21 cellular contexts compared by ENCODE assay signal in the genomic region with DNA sequence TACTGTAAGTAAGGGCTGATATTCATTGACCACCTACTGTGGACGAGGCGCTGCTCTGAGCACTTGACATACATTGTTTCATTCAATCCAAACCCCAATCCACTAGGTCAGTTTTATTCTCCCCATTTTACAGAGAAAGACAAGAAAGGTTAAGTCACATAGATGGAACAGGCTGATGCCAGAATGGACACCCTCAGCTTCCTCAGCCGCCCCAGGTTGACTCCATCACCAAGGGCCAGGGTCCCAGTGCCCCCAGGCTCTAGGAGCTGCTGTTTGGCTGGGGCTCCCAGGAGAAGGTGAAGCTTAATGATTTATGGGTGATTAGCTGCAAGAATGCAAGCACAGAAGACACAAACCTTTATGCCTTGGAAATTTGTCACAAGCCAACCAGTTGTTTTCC. TPM values are rescaled to one million over a fixed set of nuclear protein-coding genes. Genes with fewer than 3 reads are reported as not detected.
DNase-seq lines count a peak whose midpoint lies in the region; ATAC-seq, FAIRE-seq and TF ChIP-seq lines count a peak whose summit lies in the region.
"Had no signal": no experiment of that assay in that cellular context is flagged by ENCODE, and none has a peak within 500 bp of the region (broad histone marks: within the 10 kb centered on the region; RNA-seq: fewer than 3 reads in every experiment).

No MANE protein-coding gene starts in this region.

- H4K20me1 ChIP-seq in Karpas-422 (ENCODE audit: insufficient read depth, low read depth, low read length) (no peaks in the 10 kb centered on the region), K562 (replicated peaks; ENCODE audit: control insufficient read depth, insufficient read depth, low read length) (no peaks in the 10 kb centered on the region)

- H3K4me3 ChIP-seq in Karpas-422 (ENCODE audit: low read length) = no peak overlapping the region
- H3K4me3 ChIP-seq in K562 = no peak overlapping the region
- H3K4me3 ChIP-seq in spleen = no peak overlapping the region
- H3K4me3 ChIP-seq: GM23338 had no signal

- peaks cover 0 to 9% (median 0%) of the 10 kb centered on the region in 7 donors for H3K9me3 Mint-ChIP-seq in CD14-positive monocyte
- no peaks in the 10 kb centered on the region for H3K9me3 Mint-ChIP-seq in activated CD4-positive, alpha-beta memory T cell treated with anti-CD3 and anti-CD28 coated beads for 36 hours
- H3K9me3 Mint-ChIP-seq: CD4-positive, alpha-beta T cell; GM23338 had no signal

- H3K9me2 ChIP-seq in Karpas-422 (replicated peaks; ENCODE audit: insufficient read depth, low read length) = no peaks in the 10 kb centered on the region

- no peaks in the 10 kb centered on the region for H3K79me2 ChIP-seq in Karpas-422 (ENCODE audit: low read length)
- H3K79me2 ChIP-seq in K562 (ENCODE audit: control insufficient read depth, insufficient read depth, low read length) = no peaks in the 10 kb centered on the region

- CTCF ChIA-PET in K562 (lab: Yijun Ruan, JAX; ENCODE audit: low intra/inter-chr PET ratio) = no interaction called here
- CTCF ChIA-PET in activated CD4-positive, alpha-beta memory T cell treated with anti-CD3 and anti-CD28 coated beads for 36 hours (lab: Charles Lee) = interaction anchor here (1.3 to 6.4 kb wide), 2 partner anchors 17 to 90 kb away, joined by 6 to 95 read pairs; no protein-coding TSS in a partner anchor

- ATAC-seq in K562 = no peak
- ATAC-seq: GM23338 had no signal

- TF ChIP-seq EP300 in K562 (IDR thresholded peaks at IDR 0.05; ENCODE audit: low read length) = no peak

- TF ChIP-seq POLR2A in K562 (conservative IDR thresholded peaks at IDR 0.05) = no peak
- no peak for TF ChIP-seq POLR2A in spleen (IDR thresholded peaks at IDR 0.05)

- H3K4me1 ChIP-seq in Karpas-422 (ENCODE audit: low read length) (peaks cover 100% of the 10 kb centered on the region), K562 (replicated peaks in 1 of 2; ENCODE audit: control insufficient read depth in 2 of 2, insufficient read depth in 2 of 2, low read length in 2 of 2) (peaks cover 11 to 25% of the 10 kb centered on the region in 2 experiments; a peak in 4 of 5 replicates), spleen (peaks cover 5 to 38% (median 15%) of the 10 kb centered on the region in 6 donors)

- in situ Hi-C loops in K562 (cut with MboI) = no loop called here

- TF ChIP-seq CTCF in CD14-positive monocyte (IDR thresholded peaks at IDR 0.05) (no peak), K562 (IDR thresholded peaks at IDR 0.05 in 2 of 3, conservative IDR thresholded peaks at IDR 0.05 in 1 of 3; ENCODE audit: insufficient read depth in 2 of 3, low read depth in 1 of 3, low read length in 3 of 3) (no peak), spleen (IDR thresholded peaks at IDR 0.05 in 8 of 11, conservative IDR thresholded peaks at IDR 0.05 in 3 of 11) (no peak)

- no peak for TF ChIP-seq RAD21 in K562 (CRISPR knock-in tag; conservative IDR thresholded peaks at IDR 0.05 in 1 of 2, IDR thresholded peaks at IDR 0.05 in 1 of 2)

- H3K27me3 ChIP-seq in Karpas-422 (ENCODE audit: low read length) (no peaks in the 10 kb centered on the region), K562 (ENCODE audit: control insufficient read depth in 2 of 2, insufficient read depth in 2 of 2, low read length in 2 of 2) (peaks cover 4 to 18% of the 10 kb centered on the region in 2 experiments; a peak in 3 of 5 replicates), spleen (replicated peaks in 1 of 7) (peaks cover 0 to 56% (median 6%) of the 10 kb centered on the region in 7 donors)
- H3K27me3 ChIP-seq: BE2C had no signal

- H2AFZ ChIP-seq in Karpas-422 (ENCODE audit: low read length) (no peak overlapping the region), K562 (ENCODE audit: low read depth, low read length) (no peak overlapping the region)
- H2AFZ ChIP-seq: GM23338 had no signal

- peak overlapping the region in 1 of 2 donors; percentile 21 for H3K4me3 Mint-ChIP-seq in CD14-positive monocyte
- no peak overlapping the region for H3K4me3 Mint-ChIP-seq in activated CD4-positive, alpha-beta memory T cell treated with anti-CD3 and anti-CD28 coated beads for 36 hours
- H3K4me3 Mint-ChIP-seq: CD4-positive, alpha-beta T cell; GM23338 had no signal

- no peak for FAIRE-seq in K562 (lab: Jason Lieb, UNC)
- FAIRE-seq: A204.1, GM12892, GM18507, H54 had no signal

- H3K9me3 ChIP-seq in Karpas-422 (ENCODE audit: low read length) (no peaks in the 10 kb centered on the region), K562 (replicated peaks; ENCODE audit: control insufficient read depth, insufficient read depth, low read depth, low read length) (no peaks in the 10 kb centered on the region), spleen (no peaks in the 10 kb centered on the region)
- H3K9me3 ChIP-seq: BE2C had no signal

- H3K36me3 ChIP-seq in Karpas-422 (ENCODE audit: insufficient read depth, low read length) (no peaks in the 10 kb centered on the region), K562 (ENCODE audit: control insufficient read depth, insufficient read depth, low read length) (no peaks in the 10 kb centered on the region), spleen (no peaks in the 10 kb centered on the region)
- H3K36me3 ChIP-seq: BE2C had no signal

- 25% methylated on average over 3 of the region's 3 CpGs for WGBS in K562 (ENCODE audit: insufficient coverage, low coverage, missing lambda C conversion rate)
- 83 to 98% (median 91%) methylated on average over 3 of the region's 3 CpGs for WGBS in spleen, 5 donors

- H3K36me3 Mint-ChIP-seq in CD14-positive monocyte = peaks cover 0 to 2% of the 10 kb centered on the region in 2 donors
- no peaks in the 10 kb centered on the region for H3K36me3 Mint-ChIP-seq in activated CD4-positive, alpha-beta memory T cell treated with anti-CD3 and anti-CD28 coated beads for 36 hours

- DNase-seq in CD14-positive monocyte (ENCODE audit: low spot score) = peak; percentile 16
- DNase-seq in Karpas-422 = peak; percentile 43
- DNase-seq in K562 (ENCODE audit: extremely low read depth in 1 of 4, low spot score in 3 of 4) = no peak
- peak; percentile 27 for DNase-seq in spleen
- DNase-seq in activated CD4-positive, alpha-beta memory T cell treated with anti-CD3 and anti-CD28 coated beads for 36 hours = no peak
- no peak for DNase-seq in activated CD4-positive, CD25-positive, alpha-beta regulatory T cell treated with anti-CD3 and anti-CD28 coated beads, Interleukin-2, amount 50 U/mL, for 72 hours
- no peak for DNase-seq in effector CD8-positive, alpha-beta T cell (lab: John Stamatoyannopoulos, UW)
- DNase-seq: ACHN; C1 segment of cervical spinal cord; CD4-positive, alpha-beta T cell; DMS153; DMS79; GDM1; HCEC 1CT had no signal

- H3K9ac ChIP-seq in Karpas-422 (ENCODE audit: low read length) (peak overlapping the region; percentile 72; the same call in 1 of the 2 replicates), K562 (ENCODE audit: insufficient read depth in 1 of 2, low read depth in 2 of 2, low read length in 2 of 2) (no peak overlapping the region)

- no TSS peak for BruUV-seq in K562 (replicated peaks; lab: Mats Ljungman, UMichigan)

- no peak overlapping the region for H3K27ac Mint-ChIP-seq in CD14-positive monocyte
- no peak overlapping the region for H3K27ac Mint-ChIP-seq in activated CD4-positive, alpha-beta memory T cell treated with anti-CD3 and anti-CD28 coated beads for 36 hours
- H3K27ac Mint-ChIP-seq: CD4-positive, alpha-beta T cell; GM23338 had no signal

- H3K4me2 ChIP-seq in Karpas-422 (ENCODE audit: low read depth, low read length, poor library complexity, severe bottlenecking) = peak overlapping the region; percentile 62
- H3K4me2 ChIP-seq in K562 (ENCODE audit: insufficient read depth, low read length) = no peak overlapping the region
- H3K4me2 ChIP-seq: GM23338 had no signal

- H3K9me1 ChIP-seq in K562 (ENCODE audit: control insufficient read depth, insufficient read depth, low read length) = no peaks in the 10 kb centered on the region

- intact Hi-C loops in CD14-positive monocyte (cut with micrococcal nuclease) (no loop called here), K562 (cut with micrococcal nuclease) (loop anchor here (5.0 kb wide), 2 partner anchors 83 to 173 kb away; no protein-coding TSS in a partner anchor), spleen (cut with DNase I; ENCODE audit: low total_unique reads) (no loop called here)
- intact Hi-C loops in activated CD4-positive, alpha-beta memory T cell treated with anti-CD3 and anti-CD28 coated beads for 36 hours (cut with micrococcal nuclease) = loop anchor here (1.0 to 5.0 kb wide), 3 partner anchors 11 to 83 kb away; a partner anchor contains a TSS

- peaks cover 77 to 86% (median 79%) of the 10 kb centered on the region in 3 donors for H3K27me3 Mint-ChIP-seq in CD14-positive monocyte (ENCODE audit: low read depth in 3 of 3)
- peaks cover 19% of the 10 kb centered on the region for H3K27me3 Mint-ChIP-seq in activated CD4-positive, alpha-beta memory T cell treated with anti-CD3 and anti-CD28 coated beads for 36 hours

- POLR2A ChIA-PET in K562 (lab: Yijun Ruan, JAX) = interaction anchor here (0.8 to 1.8 kb wide), 4 partner anchors 8 to 45 kb away, joined by 3 to 4 read pairs (median 3); no protein-coding TSS in a partner anchor
- POLR2A ChIA-PET in activated CD4-positive, alpha-beta memory T cell treated with anti-CD3 and anti-CD28 coated beads for 36 hours (lab: Charles Lee) = no interaction called here

- H3K27ac ChIP-seq in Karpas-422 (ENCODE audit: low read length) = peak overlapping the region; percentile 99
- no peak overlapping the region for H3K27ac ChIP-seq in K562 (ENCODE audit: extremely low read depth, low read depth, low read length)
- no peak overlapping the region for H3K27ac ChIP-seq in spleen

- peaks cover 48% of the 10 kb centered on the region for H3K4me1 Mint-ChIP-seq in CD14-positive monocyte
- H3K4me1 Mint-ChIP-seq in activated CD4-positive, alpha-beta memory T cell treated with anti-CD3 and anti-CD28 coated beads for 36 hours (ENCODE audit: low read depth) = peaks cover 14% of the 10 kb centered on the region

RNA-seq across cellular contexts. Expression of a gene that starts 0.7 kb away (rescaled TPM):
- polyA plus RNA-seq in CD14-positive monocyte (not detected), K562 (2011; rRNA removed) (not detected in 2 replicates), K562 (2014; fragmentation: Illumina TruSeq; extraction: Trizol) (not detected in 2 replicates), K562 (2014; fragmentation: Nextera tagmentation; extraction: Ambion mirVana) (not detected), K562 (2014; rRNA removed) (not detected in 2 replicates), spleen (not detected)
- total RNA-seq in Karpas-422 (2014; rRNA removed; shearing (Covaris generic); ENCODE audit: low replicate concordance) = 0.07 and 0.63 TPM in 2 replicates
- total RNA-seq in K562 (2011; cell fraction: chromatin; rRNA removed; ENCODE audit: low replicate concordance) = not detected in 2 replicates
- total RNA-seq in K562 (2011; cell fraction: nucleolus; rRNA removed) = not detected in 2 replicates
- not detected in 2 replicates for total RNA-seq in K562 (2011; cell fraction: nucleoplasm; rRNA removed)
- total RNA-seq in K562 (2014; rRNA removed) (not detected in 2 replicates), K562 (2014; rRNA removed; fragmentation: Illumina TruSeq; extraction: Trizol) (not detected in 2 replicates), K562 (2015; rRNA removed; fragmentation: Illumina TruSeq; extraction: Trizol) (not detected in 2 replicates), K562 (2021) (not detected in 2 replicates), spleen (not detected)
- polyA plus RNA-seq in K562 (2011; cell fraction: cytosol; rRNA removed) = not detected in 2 replicates
- polyA plus RNA-seq in K562 (2011; cell fraction: nucleus; rRNA removed) = not detected in 2 replicates
- not detected in 2 replicates for polyA plus RNA-seq in K562 (2012)
- polyA minus RNA-seq in K562 (2011; rRNA and poly(A)+ RNA removed) = not detected in 2 replicates
- polyA minus RNA-seq in K562 (2011; cell fraction: cytosol; rRNA and poly(A)+ RNA removed) = not detected in 2 replicates
- polyA minus RNA-seq in K562 (2011; cell fraction: nucleus; rRNA and poly(A)+ RNA removed) = not detected in 2 replicates
- not detected for total RNA-seq in activated CD4-positive, alpha-beta memory T cell treated with anti-CD3 and anti-CD28 coated beads for 36 hours
- total RNA-seq: CD4-positive, alpha-beta T cell; Daoy had no signal
- polyA plus RNA-seq: GM23338 had no signal

RNA-seq across cellular contexts. Expression of a gene that starts 11.8 kb away (rescaled TPM):
- polyA plus RNA-seq in CD14-positive monocyte = not detected
- total RNA-seq in Karpas-422 (2014; rRNA removed; shearing (Covaris generic); ENCODE audit: low replicate concordance) = 0.97 and 4.5 TPM in 2 replicates
- total RNA-seq in K562 (2011; cell fraction: chromatin; rRNA removed; ENCODE audit: low replicate concordance) = not detected in 2 replicates
- not detected in 2 replicates for total RNA-seq in K562 (2011; cell fraction: nucleolus; rRNA removed)
- not detected in 2 replicates for total RNA-seq in K562 (2011; cell fraction: nucleoplasm; rRNA removed)
- not detected in 2 replicates for total RNA-seq in K562 (2014; rRNA removed)
- not detected in 2 replicates for total RNA-seq in K562 (2014; rRNA removed; fragmentation: Illumina TruSeq; extraction: Trizol)
- total RNA-seq in K562 (2015; rRNA removed; fragmentation: Illumina TruSeq; extraction: Trizol) = not detected in 2 replicates
- not detected in 2 replicates for total RNA-seq in K562 (2021)
- polyA plus RNA-seq in K562 (2011; rRNA removed) = not detected in 2 replicates
- polyA plus RNA-seq in K562 (2011; cell fraction: cytosol; rRNA removed) = not detected in 2 replicates
- polyA plus RNA-seq in K562 (2011; cell fraction: nucleus; rRNA removed) = not detected in 2 replicates
- not detected in 2 replicates for polyA plus RNA-seq in K562 (2012)
- polyA plus RNA-seq in K562 (2014; fragmentation: Illumina TruSeq; extraction: Trizol) = not detected in 2 replicates
- not detected for polyA plus RNA-seq in K562 (2014; fragmentation: Nextera tagmentation; extraction: Ambion mirVana)
- not detected in 2 replicates for polyA plus RNA-seq in K562 (2014; rRNA removed)
- polyA minus RNA-seq in K562 (2011; rRNA and poly(A)+ RNA removed) = not detected in 2 replicates
- polyA minus RNA-seq in K562 (2011; cell fraction: cytosol; rRNA and poly(A)+ RNA removed) = not detected in 2 replicates
- polyA minus RNA-seq in K562 (2011; cell fraction: nucleus; rRNA and poly(A)+ RNA removed) = not detected in 2 replicates
- under 1 TPM in 3 of 7 donors, not detected in 4; 0.26 to 0.46 (median 0.30) TPM for total RNA-seq in spleen
- polyA plus RNA-seq in spleen = under 1 TPM in 2 of 3 donors, not detected in 1; 0.05 to 0.45 TPM
- not detected for total RNA-seq in activated CD4-positive, alpha-beta memory T cell treated with anti-CD3 and anti-CD28 coated beads for 36 hours
- total RNA-seq: CD4-positive, alpha-beta T cell; Daoy had no signal

RNA-seq across cellular contexts. Expression of a gene that starts 22.9 kb away (rescaled TPM):
- not detected for polyA plus RNA-seq in CD14-positive monocyte
- total RNA-seq in Karpas-422 (2014; rRNA removed; shearing (Covaris generic); ENCODE audit: low replicate concordance) = 0.04 and 0.79 TPM in 2 replicates
- total RNA-seq in K562 (2011; cell fraction: chromatin; rRNA removed; ENCODE audit: low replicate concordance) = 0.09 and 0.14 TPM in 2 replicates
- total RNA-seq in K562 (2011; cell fraction: nucleolus; rRNA removed) = not detected in 2 replicates
- not detected in 2 replicates for total RNA-seq in K562 (2011; cell fraction: nucleoplasm; rRNA removed)
- total RNA-seq in K562 (2014; rRNA removed) = 0.05 TPM in 1 of 2 replicates, not detected in the other
- not detected in 2 replicates for total RNA-seq in K562 (2014; rRNA removed; fragmentation: Illumina TruSeq; extraction: Trizol)
- not detected in 2 replicates for total RNA-seq in K562 (2015; rRNA removed; fragmentation: Illumina TruSeq; extraction: Trizol)
- total RNA-seq in K562 (2021) = not detected in 2 replicates
- not detected in 2 replicates for polyA plus RNA-seq in K562 (2011; rRNA removed)
- polyA plus RNA-seq in K562 (2011; cell fraction: cytosol; rRNA removed) = 0.01 TPM in 1 of 2 replicates, not detected in the other
- 0.17 TPM in 1 of 2 replicates, not detected in the other for polyA plus RNA-seq in K562 (2011; cell fraction: nucleus; rRNA removed)
- 0.04 TPM in 1 of 2 replicates, not detected in the other for polyA plus RNA-seq in K562 (2012)
- polyA plus RNA-seq in K562 (2014; fragmentation: Illumina TruSeq; extraction: Trizol) = not detected in 2 replicates
- not detected for polyA plus RNA-seq in K562 (2014; fragmentation: Nextera tagmentation; extraction: Ambion mirVana)
- polyA plus RNA-seq in K562 (2014; rRNA removed) = 0.12 TPM in 1 of 2 replicates, not detected in the other
- not detected in 2 replicates for polyA minus RNA-seq in K562 (2011; rRNA and poly(A)+ RNA removed)
- not detected in 2 replicates for polyA minus RNA-seq in K562 (2011; cell fraction: cytosol; rRNA and poly(A)+ RNA removed)
- not detected in 2 replicates for polyA minus RNA-seq in K562 (2011; cell fraction: nucleus; rRNA and poly(A)+ RNA removed)
- total RNA-seq in spleen = under 1 TPM in 1 of 7 donors, not detected in 6; 0.36 TPM
- under 1 TPM in 1 of 3 donors, not detected in 2; 0.03 TPM for polyA plus RNA-seq in spleen
- not detected for total RNA-seq in activated CD4-positive, alpha-beta memory T cell treated with anti-CD3 and anti-CD28 coated beads for 36 hours
- total RNA-seq: CD4-positive, alpha-beta T cell; GM23338 had no signal

RNA-seq across cellular contexts. Expression of a gene that starts 46.2 kb away (rescaled TPM):
- polyA plus RNA-seq in CD14-positive monocyte (not detected), K562 (2011; rRNA removed) (not detected in 2 replicates), K562 (2014; fragmentation: Illumina TruSeq; extraction: Trizol) (not detected in 2 replicates), K562 (2014; fragmentation: Nextera tagmentation; extraction: Ambion mirVana) (under 1 TPM in 1 of 2 experiments, not detected in 1; 0.10 TPM), K562 (2014; rRNA removed) (0.01 TPM in 1 of 2 replicates, not detected in the other), spleen (under 1 TPM; 0.04 to 0.19 (median 0.17) TPM)
- total RNA-seq in Karpas-422 (2014; rRNA removed; shearing (Covaris generic); ENCODE audit: low replicate concordance) = 27.4 and 49.8 TPM in 2 replicates
- total RNA-seq in K562 (2011; cell fraction: chromatin; rRNA removed; ENCODE audit: low replicate concordance) = not detected in 2 replicates
- not detected in 2 replicates for total RNA-seq in K562 (2011; cell fraction: nucleolus; rRNA removed)
- total RNA-seq in K562 (2011; cell fraction: nucleoplasm; rRNA removed) = 0.15 TPM in 1 of 2 replicates, not detected in the other
- total RNA-seq in K562 (2014; rRNA removed) (not detected in 2 replicates), K562 (2014; rRNA removed; fragmentation: Illumina TruSeq; extraction: Trizol) (not detected in 2 replicates), K562 (2015; rRNA removed; fragmentation: Illumina TruSeq; extraction: Trizol) (not detected in 2 replicates), K562 (2021) (not detected in 2 replicates), spleen (1 to 10 TPM in 4 of 7 donors, under 1 TPM in 2, not detected in 1; 0.09 to 3.2 (median 1.7) TPM)
- 0.07 and 0.76 TPM in 2 replicates for polyA plus RNA-seq in K562 (2011; cell fraction: cytosol; rRNA removed)
- polyA plus RNA-seq in K562 (2011; cell fraction: nucleus; rRNA removed) = not detected in 2 replicates
- 0.09 and 0.17 TPM in 2 replicates for polyA plus RNA-seq in K562 (2012)
- polyA minus RNA-seq in K562 (2011; rRNA and poly(A)+ RNA removed) = not detected in 2 replicates
- not detected in 2 replicates for polyA minus RNA-seq in K562 (2011; cell fraction: cytosol; rRNA and poly(A)+ RNA removed)
- not detected in 2 replicates for polyA minus RNA-seq in K562 (2011; cell fraction: nucleus; rRNA and poly(A)+ RNA removed)
- 1 to 10 TPM; 1.7 to 2.1 TPM for total RNA-seq in activated CD4-positive, alpha-beta memory T cell treated with anti-CD3 and anti-CD28 coated beads for 36 hours
- total RNA-seq: CD4-positive, alpha-beta T cell had no signal

Comparison
In these comparisons a context has a peak if more than half of its experiments do, and no peak if none do; other contexts are left out.
1. DNase-seq: peak in CD14-positive monocyte (single experiment), Karpas-422 (single experiment) and spleen (single experiment); none in K562 (0 of 4), activated CD4-positive, alpha-beta memory T cell treated with anti-CD3 and anti-CD28 coated beads for 36 hours (single experiment), activated CD4-positive, CD25-positive, alpha-beta regulatory T cell treated with anti-CD3 and anti-CD28 coated beads, Interleukin-2, amount 50 U/mL, for 72 hours (single experiment) and effector CD8-positive, alpha-beta T cell (single experiment).
2. intact Hi-C loops: an anchor here in K562 (5.0 kb wide) and activated CD4-positive, alpha-beta memory T cell treated with anti-CD3 and anti-CD28 coated beads for 36 hours (1.0 to 5.0 kb wide); none called in CD14-positive monocyte and spleen.